In genomic region chr17:47872019-47872650, GRCh38 we compare ENCODE assay signal across 1 cellular context.
A peak's percentile ranks its signal among the peaks of the same experiment; 100 is the strongest.
TF ChIP-seq lines count a peak whose summit lies in the region.

No MANE protein-coding gene starts in this region.

TF ChIP-seq in H1, 55 proteins besides CTCF, POLR2A, EP300 and RAD21:
- TF ChIP-seq CEBPB (IDR thresholded peaks at IDR 0.05; ENCODE audit: low read depth, low read length) (peak; percentile 86), TBP (IDR thresholded peaks at IDR 0.05; ENCODE audit: low read depth, low read length) (peak; percentile 20; the same call in 1 of the 2 replicates), SP4 (IDR thresholded peaks at IDR 0.05; ENCODE audit: low read length) (no peak), ASH2L (IDR thresholded peaks at IDR 0.05; ENCODE audit: low read length) (peak; percentile 36), SIX5 (IDR thresholded peaks at IDR 0.05; ENCODE audit: low read depth, low read length) (no peak), EZH2 (IDR thresholded peaks at IDR 0.05; ENCODE audit: low read depth, low read length, severe bottlenecking) (peak; percentile 1), SUZ12 (IDR thresholded peaks at IDR 0.05; ENCODE audit: low read length) (peak; percentile 30; the same call in 1 of the 2 replicates)
